15 cellular contexts compared by ENCODE assay signal in the genomic region with DNA sequence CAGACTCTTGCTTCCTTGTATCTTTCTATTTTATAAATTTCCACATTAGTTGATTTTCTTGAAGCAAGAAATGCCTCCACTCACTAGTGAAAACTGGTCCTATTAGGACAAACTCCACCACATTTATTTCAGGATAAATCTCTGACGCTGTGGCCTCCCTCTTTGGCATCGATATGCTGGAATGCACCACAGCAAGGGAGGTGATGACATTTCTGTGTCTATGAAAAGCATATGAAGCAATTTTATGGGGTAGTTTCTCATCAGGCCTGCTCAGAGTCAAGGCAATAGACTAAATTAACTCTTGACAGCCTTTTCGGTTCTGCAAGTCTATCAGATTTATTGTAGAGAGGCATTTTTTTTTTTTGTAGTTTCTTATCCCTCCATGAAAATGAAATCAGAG.
DNase-seq lines count a peak whose midpoint lies in the region; ATAC-seq and TF ChIP-seq lines count a peak whose summit lies in the region.
"Had no signal": no experiment of that assay in that cellular context is flagged by ENCODE, and none has a peak within 500 bp of the region (broad histone marks: within the 10 kb centered on the region; RNA-seq: fewer than 3 reads in every experiment).

No MANE protein-coding gene starts in this region.

- H3K36me3 ChIP-seq in ascending aorta: no peaks in the 10 kb centered on the region
- no peaks in the 10 kb centered on the region for H3K36me3 ChIP-seq in heart left ventricle
- H3K36me3 ChIP-seq in upper lobe of right lung: no peaks in the 10 kb centered on the region

- POLR2A ChIA-PET in T-cell (lab: Charles Lee): no interaction called here

- WGBS in heart left ventricle, 4 donors: 38 to 42% (median 41%) methylated on average over 3 of the region's 3 CpGs

- H3K27ac ChIP-seq in ascending aorta: peak overlapping the region; percentile 23 to 65
- peak overlapping the region in 11 of 12 donors; percentile 10 to 80 (median 39) for H3K27ac ChIP-seq in heart left ventricle
- H3K27ac ChIP-seq in upper lobe of right lung: no peak overlapping the region

- H3K27me3 ChIP-seq in ascending aorta (no peaks in the 10 kb centered on the region), heart left ventricle (no peaks in the 10 kb centered on the region), upper lobe of right lung (no peaks in the 10 kb centered on the region)

- TF ChIP-seq POLR2A in heart left ventricle (IDR thresholded peaks at IDR 0.05): no peak

- H3K4me3 ChIP-seq in AG10803 (ENCODE audit: low read length): no peak overlapping the region
- H3K4me3 ChIP-seq in ascending aorta: no peak overlapping the region
- H3K4me3 ChIP-seq in heart left ventricle: no peak overlapping the region
- no peak overlapping the region for H3K4me3 ChIP-seq in upper lobe of right lung
- H3K4me3 ChIP-seq: mucosa of descending colon had no signal

- TF ChIP-seq CTCF in AG10803 (conservative IDR thresholded peaks at IDR 0.05; ENCODE audit: low read length) (no peak), ascending aorta (IDR thresholded peaks at IDR 0.05) (no peak), heart left ventricle (IDR thresholded peaks at IDR 0.05) (no peak), upper lobe of right lung (IDR thresholded peaks at IDR 0.05) (no peak)

- H3K9me3 Mint-ChIP-seq in T-cell: peaks cover 8 to 25% (median 11%) of the 10 kb centered on the region in 3 donors

- no peaks in the 10 kb centered on the region for H3K4me1 Mint-ChIP-seq in T-cell

- intact Hi-C loops in ascending aorta (cut with DNase I): no loop called here
- intact Hi-C loops in heart left ventricle (cut with DNase I): loop anchor here in 6 of 10 donors (2.0 to 10.0 kb wide), 8 partner anchors 33 to 869 kb away; no protein-coding TSS in a partner anchor
- intact Hi-C loops in sciatic nerve (cut with DNase I): no loop called here
- intact Hi-C loops in upper lobe of right lung (cut with DNase I): no loop called here

- no peak overlapping the region for H3K4me3 Mint-ChIP-seq in T-cell

- H3K36me3 Mint-ChIP-seq in T-cell: no peaks in the 10 kb centered on the region

- CTCF ChIA-PET in T-cell (lab: Charles Lee): no interaction called here

- peaks cover 0 to 4% of the 10 kb centered on the region in 2 donors for H3K27me3 Mint-ChIP-seq in T-cell

- H3K27ac Mint-ChIP-seq in T-cell: no peak overlapping the region

- H3K4me1 ChIP-seq in ascending aorta: peaks cover 8 to 15% of the 10 kb centered on the region in 2 donors
- H3K4me1 ChIP-seq in heart left ventricle: peaks cover 0 to 46% (median 30%) of the 10 kb centered on the region in 12 donors
- peaks cover 20% of the 10 kb centered on the region for H3K4me1 ChIP-seq in upper lobe of right lung

- peak; percentile 34 to 71 (median 62) for ATAC-seq in heart left ventricle
- peak; percentile 32 for ATAC-seq in sciatic nerve
- no peak for ATAC-seq in T-cell (replicated peaks in 1 of 4)
- ATAC-seq in HG03571 (IDR thresholded peaks at IDR 0.05; ENCODE audit: unreplicated experiment): no peak
- ATAC-seq in upper lobe of right lung: no peak
- ATAC-seq in GM21390 (IDR thresholded peaks at IDR 0.05; ENCODE audit: unreplicated experiment): no peak
- ATAC-seq: mucosa of descending colon had no signal

- H3K9me3 ChIP-seq in ascending aorta (peaks cover 0 to 26% of the 10 kb centered on the region in 2 donors), heart left ventricle (peaks cover 0 to 27% (median 7%) of the 10 kb centered on the region in 12 donors), upper lobe of right lung (no peaks in the 10 kb centered on the region)

- peak; percentile 95 for DNase-seq in AG10803 (ENCODE audit: low read depth)
- no peak for DNase-seq in ascending aorta (ENCODE audit: low spot score in 2 of 2)
- DNase-seq in heart left ventricle: peak in 2 of 5 donors; percentile 41 to 50
- no peak for DNase-seq in sciatic nerve (ENCODE audit: low spot score)
- DNase-seq in T-cell: no peak
- no peak for DNase-seq in upper lobe of right lung
- DNase-seq: activated naive CD4-positive, alpha-beta T cell treated with Interleukin-2 at 50 U/mL for 16 hours; glutamatergic neuron; GOT3; KBM-7; kidney; mucosa of descending colon; stimulated activated CD4-positive, alpha-beta T cell treated with anti-CD3 and anti-CD28 coated beads, Interleukin-1b, Interleukin-23, amount 100 ng/mL, for 48 hours had no signal

Comparison
In these comparisons a context has a peak if more than half of its experiments do, and no peak if none do; other contexts are left out.
1. ATAC-seq: peak in heart left ventricle (4 of 4) and sciatic nerve (single experiment); none in T-cell (0 of 4), HG03571 (single experiment), upper lobe of right lung (single experiment) and GM21390 (single experiment).
2. intact Hi-C loops: an anchor here in heart left ventricle (2.0 to 10.0 kb wide); none called in ascending aorta, sciatic nerve and upper lobe of right lung.